ENCODE assay signal across 9 cellular contexts in the genomic region with DNA sequence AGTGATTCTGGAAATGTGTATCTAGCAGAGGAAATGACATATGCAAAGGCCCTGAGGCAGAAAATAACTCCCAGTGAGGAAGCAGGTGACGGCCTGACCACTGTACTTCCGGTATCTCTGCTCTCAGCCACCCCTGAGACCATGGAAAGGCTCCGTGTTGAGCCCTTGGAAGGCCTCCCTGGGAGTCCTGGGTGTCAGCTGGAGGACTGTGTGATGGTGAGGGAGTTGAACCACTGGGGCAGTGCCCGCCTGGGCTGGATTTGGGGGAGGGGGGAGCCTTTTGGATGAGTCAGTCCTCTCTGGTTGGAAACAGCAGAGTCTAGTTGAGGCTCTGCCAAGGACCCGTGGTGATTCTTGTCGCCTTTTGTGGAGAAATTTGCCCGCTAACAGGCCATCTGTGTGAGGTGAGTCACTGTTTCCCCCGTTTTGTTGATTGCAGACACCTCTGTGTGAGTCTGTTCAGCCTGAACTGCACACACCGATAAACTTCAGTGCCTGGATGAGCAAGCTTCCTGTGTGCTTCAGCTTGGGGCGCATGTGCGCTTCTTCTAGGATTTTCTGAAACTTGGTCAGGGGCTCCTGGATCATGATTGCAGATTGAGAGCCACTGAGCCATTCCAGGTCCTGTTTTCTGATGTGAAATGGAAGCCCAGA.
DNase-seq lines count a peak whose midpoint lies in the region; ATAC-seq, FAIRE-seq and TF ChIP-seq lines count a peak whose summit lies in the region.
"Had no signal": no experiment of that assay in that cellular context is flagged by ENCODE, and none has a peak within 500 bp of the region (broad histone marks: within the 10 kb centered on the region; RNA-seq: fewer than 3 reads in every experiment).

No MANE protein-coding gene starts in this region.

- TF ChIP-seq CTCF in activated CD8-positive, alpha-beta T cell treated with anti-CD3 and anti-CD28 coated beads for 36 hours (IDR thresholded peaks at IDR 0.05): no peak
- TF ChIP-seq CTCF in epithelial cell of esophagus (IDR thresholded peaks at IDR 0.05; ENCODE audit: insufficient read depth, low read depth, low read length, missing control alignments) (no peak), osteoblast (IDR thresholded peaks at IDR 0.05; ENCODE audit: extremely low read depth, low read depth, low read length) (no peak), upper lobe of left lung (IDR thresholded peaks at IDR 0.05) (no peak), kidney (IDR thresholded peaks at IDR 0.05; ENCODE audit: borderline replicate concordance, extremely low read depth, insufficient read depth) (no peak)

- H3K4me3 ChIP-seq in epithelial cell of esophagus (ENCODE audit: low read length): no peak overlapping the region
- H3K4me3 ChIP-seq in osteoblast (ENCODE audit: insufficient read depth, low read length): no peak overlapping the region
- peak overlapping the region in 1 of 4 donors; percentile 18 for H3K4me3 ChIP-seq in upper lobe of left lung
- H3K4me3 ChIP-seq in kidney (ENCODE audit: low read length in 2 of 2): no peak overlapping the region
- H3K4me3 ChIP-seq: pancreas had no signal

- peak overlapping the region; percentile 4 for H2AFZ ChIP-seq in osteoblast (ENCODE audit: low read length)

- H3K27ac Mint-ChIP-seq in activated CD8-positive, alpha-beta T cell treated with anti-CD3 and anti-CD28 coated beads for 36 hours: peak overlapping the region; percentile 100

- ATAC-seq in GM18502 (IDR thresholded peaks at IDR 0.05; ENCODE audit: poor library complexity, unreplicated experiment) (peak; percentile 63), HG02759 (IDR thresholded peaks at IDR 0.05; ENCODE audit: unreplicated experiment) (peak; percentile 65), upper lobe of left lung (ENCODE audit: low FRiP score in 2 of 2) (peak; percentile 35 to 73)
- ATAC-seq in activated CD8-positive, alpha-beta T cell treated with anti-CD3 and anti-CD28 coated beads for 36 hours: peak; percentile 75

- WGBS in upper lobe of left lung, 2 donors: 40 to 48% methylated on average over 6 to 11 of the region's 11 CpGs

- H3K36me3 Mint-ChIP-seq in activated CD8-positive, alpha-beta T cell treated with anti-CD3 and anti-CD28 coated beads for 36 hours (ENCODE audit: low read depth): peaks cover 1% of the 10 kb centered on the region

- H3K27me3 Mint-ChIP-seq in activated CD8-positive, alpha-beta T cell treated with anti-CD3 and anti-CD28 coated beads for 36 hours: peaks cover 2% of the 10 kb centered on the region

- TF ChIP-seq EP300 in upper lobe of left lung (IDR thresholded peaks at IDR 0.05): no peak

- H3K9me3 ChIP-seq in osteoblast (ENCODE audit: low read depth, low read length) (no peaks in the 10 kb centered on the region), upper lobe of left lung (no peaks in the 10 kb centered on the region), kidney (ENCODE audit: control insufficient read depth in 1 of 2, low read length in 2 of 2) (no peaks in the 10 kb centered on the region)
- H3K9me3 ChIP-seq: pancreas had no signal

- no peaks in the 10 kb centered on the region for H3K79me2 ChIP-seq in osteoblast (ENCODE audit: insufficient read depth, low read length)

- H3K4me1 ChIP-seq in osteoblast (ENCODE audit: insufficient read depth, low read length) (peaks cover 13% of the 10 kb centered on the region), upper lobe of left lung (peaks cover 28 to 69% (median 57%) of the 10 kb centered on the region in 4 donors), kidney (ENCODE audit: control insufficient read depth in 1 of 2, insufficient read depth in 1 of 2, low read depth in 1 of 2, low read length in 2 of 2) (no peaks in the 10 kb centered on the region)

- H4K20me1 ChIP-seq in osteoblast (ENCODE audit: insufficient read depth, low read length): peaks cover 2% of the 10 kb centered on the region

- H3K4me3 Mint-ChIP-seq in activated CD8-positive, alpha-beta T cell treated with anti-CD3 and anti-CD28 coated beads for 36 hours: peak overlapping the region; percentile 67

- POLR2A ChIA-PET in activated CD8-positive, alpha-beta T cell treated with anti-CD3 and anti-CD28 coated beads for 36 hours (lab: Charles Lee): interaction anchor here (0.7 to 3.6 kb wide), 15 partner anchors 8 to 101 kb away, joined by 3 to 27 read pairs (median 5); partner anchors contain the start of gene GRK5

- H3K4me1 Mint-ChIP-seq in activated CD8-positive, alpha-beta T cell treated with anti-CD3 and anti-CD28 coated beads for 36 hours (ENCODE audit: low read depth): peaks cover 81% of the 10 kb centered on the region

- FAIRE-seq in kidney (lab: Jason Lieb, UNC): no peak
- FAIRE-seq: pancreas had no signal

- H3K4me2 ChIP-seq in osteoblast (ENCODE audit: insufficient read depth, low read length): peak overlapping the region; percentile 18

- H3K9me3 Mint-ChIP-seq in activated CD8-positive, alpha-beta T cell treated with anti-CD3 and anti-CD28 coated beads for 36 hours: no peaks in the 10 kb centered on the region

- DNase-seq in NCI-H2171 treated with DMSO at 0.1 percent for 48 hours (lab: John Stamatoyannopoulos, UW) (peak; percentile 57), epithelial cell of esophagus (ENCODE audit: low read depth) (peak; percentile 95), osteoblast (ENCODE audit: insufficient read length, low spot score, missing footprints) (peak; percentile 97), upper lobe of left lung (peak in 1 of 2 donors; percentile 58), kidney (no peak)
- DNase-seq in activated CD8-positive, alpha-beta T cell treated with anti-CD3 and anti-CD28 coated beads for 36 hours: peak; percentile 96
- DNase-seq: pancreas had no signal

- CTCF ChIA-PET in activated CD8-positive, alpha-beta T cell treated with anti-CD3 and anti-CD28 coated beads for 36 hours (lab: Charles Lee): interaction anchor here (1.0 to 4.7 kb wide), 12 partner anchors 10 to 235 kb away, joined by 3 to 21 read pairs (median 3); partner anchors contain the start of gene GRK5

- intact Hi-C loops in activated CD8-positive, alpha-beta T cell treated with anti-CD3 and anti-CD28 coated beads for 36 hours (cut with micrococcal nuclease): loop anchor here (2.0 kb wide), 2 partner anchors 97 to 111 kb away; no protein-coding TSS in a partner anchor
- intact Hi-C loops in kidney (cut with DNase I): no loop called here

- H3K27me3 ChIP-seq in osteoblast (ENCODE audit: insufficient read depth, low read length) (no peaks in the 10 kb centered on the region), upper lobe of left lung (no peaks in the 10 kb centered on the region)
- H3K27me3 ChIP-seq: pancreas had no signal

- H3K9ac ChIP-seq in kidney (ENCODE audit: low read length in 2 of 2): no peak overlapping the region

- peak overlapping the region; percentile 43 for H3K27ac ChIP-seq in osteoblast (ENCODE audit: low read depth, low read length)
- H3K27ac ChIP-seq in upper lobe of left lung: peak overlapping the region; percentile 26 to 73 (median 63)
- H3K27ac ChIP-seq in kidney (ENCODE audit: low read depth in 2 of 2, low read length in 2 of 2): no peak overlapping the region
- H3K27ac ChIP-seq: pancreas had no signal

- H3K36me3 ChIP-seq in osteoblast (ENCODE audit: insufficient read depth, low read length): no peaks in the 10 kb centered on the region
- no peaks in the 10 kb centered on the region for H3K36me3 ChIP-seq in upper lobe of left lung
- H3K36me3 ChIP-seq in kidney (ENCODE audit: control insufficient read depth in 1 of 2, insufficient read depth in 2 of 2, low read length in 2 of 2): no peaks in the 10 kb centered on the region
- H3K36me3 ChIP-seq: pancreas had no signal

- no peak for TF ChIP-seq POLR2A in upper lobe of left lung (IDR thresholded peaks at IDR 0.05)

Comparison
In these comparisons a context has a peak if more than half of its experiments do, and no peak if none do; other contexts are left out.
1. H3K27ac ChIP-seq: peak in osteoblast (single experiment) and upper lobe of left lung (4 of 4); none in kidney (0 of 2).
2. Peak in every context shown above with its lines, with median percentiles within 50 percentile points of each other: ATAC-seq.